16 cellular contexts compared by ENCODE assay signal in the genomic region with DNA sequence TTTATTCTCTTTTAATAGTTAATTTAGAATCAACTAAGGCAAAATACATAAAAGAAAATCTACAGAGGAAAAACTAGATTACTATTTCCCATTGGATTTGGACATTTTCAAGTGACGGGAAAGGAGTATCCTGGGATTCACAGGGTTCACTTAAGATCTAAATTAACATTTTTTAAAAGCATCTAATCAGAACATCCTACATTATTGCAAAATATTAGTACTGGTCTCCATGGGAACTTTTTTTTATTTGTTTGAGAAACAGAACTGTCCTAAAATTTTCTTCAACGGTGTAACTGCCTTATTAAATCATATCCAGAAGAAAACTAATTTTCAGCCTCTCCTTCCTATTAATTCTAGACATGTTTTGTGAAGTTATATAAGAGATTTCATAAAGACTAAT.
DNase-seq lines count a peak whose midpoint lies in the region; ATAC-seq, FAIRE-seq and TF ChIP-seq lines count a peak whose summit lies in the region.
"Had no signal": no experiment of that assay in that cellular context is flagged by ENCODE, and none has a peak within 500 bp of the region (broad histone marks: within the 10 kb centered on the region; RNA-seq: fewer than 3 reads in every experiment).

No MANE protein-coding gene starts in this region.

- ATAC-seq in IMR-90 (ENCODE audit: low read depth): no peak
- no peak for ATAC-seq in pancreas
- ATAC-seq in thoracic aorta (ENCODE audit: insufficient number of reproducible peaks, low FRiP score, low read depth): no peak
- ATAC-seq in naive thymus-derived CD4-positive, alpha-beta T cell: no peak

- TF ChIP-seq RAD21 in IMR-90 (IDR thresholded peaks at IDR 0.05; ENCODE audit: low read length): no peak

- no peak overlapping the region for H3K4ac ChIP-seq in IMR-90 (ENCODE audit: low read depth, low read length)

- POLR2A ChIA-PET in IMR-90 (lab: Charles Lee; ENCODE audit: unreplicated experiment): no interaction called here
- POLR2A ChIA-PET in naive thymus-derived CD4-positive, alpha-beta T cell (lab: Charles Lee): no interaction called here

- CTCF ChIA-PET in IMR-90 (lab: Yijun Ruan, JAX): no interaction called here
- CTCF ChIA-PET in naive thymus-derived CD4-positive, alpha-beta T cell (lab: Charles Lee): no interaction called here

- H3K27ac Mint-ChIP-seq in glutamatergic neuron (ENCODE audit: unreplicated experiment): no peak overlapping the region
- no peak overlapping the region for H3K27ac Mint-ChIP-seq in naive thymus-derived CD4-positive, alpha-beta T cell

- H3K9me3 Mint-ChIP-seq in glutamatergic neuron (ENCODE audit: unreplicated experiment): no peaks in the 10 kb centered on the region
- H3K9me3 Mint-ChIP-seq in naive thymus-derived CD4-positive, alpha-beta T cell: no peaks in the 10 kb centered on the region

- no peak overlapping the region for H3K4me3 Mint-ChIP-seq in glutamatergic neuron (ENCODE audit: unreplicated experiment)
- H3K4me3 Mint-ChIP-seq in naive thymus-derived CD4-positive, alpha-beta T cell: no peak overlapping the region

- peaks cover 37% of the 10 kb centered on the region for H4K20me1 ChIP-seq in IMR-90 (ENCODE audit: insufficient read depth, low read length)

- intact Hi-C loops in IMR-90 (cut with micrococcal nuclease) (no loop called here), esophagus squamous epithelium (cut with DNase I) (no loop called here), pancreas (cut with DNase I) (no loop called here)
- intact Hi-C loops in naive thymus-derived CD4-positive, alpha-beta T cell (cut with micrococcal nuclease): no loop called here

- no peak overlapping the region for H3K18ac ChIP-seq in IMR-90 (ENCODE audit: low read depth, low read length)

- H3K4me3 ChIP-seq in IMR-90 (ENCODE audit: insufficient read depth, low read depth, low read length) (no peak overlapping the region), esophagus squamous epithelium (no peak overlapping the region), pancreas (no peak overlapping the region), thoracic aorta (no peak overlapping the region), HAP-1 (no peak overlapping the region)
- no peak overlapping the region for H3K4me3 ChIP-seq in naive thymus-derived CD4-positive, alpha-beta T cell (ENCODE audit: low read length)

- H3K79me1 ChIP-seq in IMR-90 (ENCODE audit: low read depth in 1 of 2, low read length in 2 of 2): peaks cover 30 to 57% of the 10 kb centered on the region in 2 experiments

- no peak overlapping the region for H2AFZ ChIP-seq in IMR-90 (replicated peaks; ENCODE audit: low read length, poor library complexity)

- no peak overlapping the region for H4K5ac ChIP-seq in IMR-90 (ENCODE audit: low read depth, low read length)

- no peaks in the 10 kb centered on the region for H3K9me3 ChIP-seq in IMR-90 (ENCODE audit: control insufficient read depth, insufficient read depth, low read length)
- H3K9me3 ChIP-seq in esophagus squamous epithelium: no peaks in the 10 kb centered on the region
- no peaks in the 10 kb centered on the region for H3K9me3 ChIP-seq in pancreas
- no peaks in the 10 kb centered on the region for H3K9me3 ChIP-seq in thoracic aorta
- no peaks in the 10 kb centered on the region for H3K9me3 ChIP-seq in naive thymus-derived CD4-positive, alpha-beta T cell (ENCODE audit: control insufficient read depth in 2 of 3, low read length in 3 of 3)
- no peaks in the 10 kb centered on the region for H3K9me3 ChIP-seq in HAP-1

- no peaks in the 10 kb centered on the region for H3K4me1 Mint-ChIP-seq in glutamatergic neuron (ENCODE audit: low read depth, unreplicated experiment)
- peaks cover 0 to 1% (median 0%) of the 10 kb centered on the region in 7 donors for H3K4me1 Mint-ChIP-seq in naive thymus-derived CD4-positive, alpha-beta T cell

- FAIRE-seq in pancreas (lab: Jason Lieb, UNC): peak; percentile 32
- FAIRE-seq: GM18507, H1 had no signal

- H3K27ac ChIP-seq in IMR-90 (ENCODE audit: insufficient read depth, low read length) (no peak overlapping the region), esophagus squamous epithelium (peak overlapping the region in 3 of 4 donors; percentile 70 to 76 (median 76)), pancreas (no peak overlapping the region), thoracic aorta (peak overlapping the region; percentile 70 to 83)
- H3K27ac ChIP-seq in naive thymus-derived CD4-positive, alpha-beta T cell (ENCODE audit: low read depth, low read length): no peak overlapping the region

- H2BK5ac ChIP-seq in IMR-90 (ENCODE audit: low read depth, low read length, poor library complexity, severe bottlenecking): peak overlapping the region; percentile 2

- H2AK5ac ChIP-seq in IMR-90 (ENCODE audit: low read depth, low read length): no peak overlapping the region

- H3K56ac ChIP-seq in IMR-90 (ENCODE audit: extremely low read depth, insufficient read depth, low read length): no peak overlapping the region

- H3K4me1 ChIP-seq in IMR-90 (ENCODE audit: control insufficient read depth, insufficient read depth, low read length) (peaks cover 23% of the 10 kb centered on the region), esophagus squamous epithelium (peaks cover 0 to 86% (median 3%) of the 10 kb centered on the region in 3 donors), pancreas (peaks cover 5 to 34% (median 25%) of the 10 kb centered on the region in 3 donors), thoracic aorta (ENCODE audit: control insufficient read depth in 1 of 2, low read depth in 2 of 2) (peaks cover 63 to 92% of the 10 kb centered on the region in 2 donors), HAP-1 (peaks cover 11% of the 10 kb centered on the region)
- no peaks in the 10 kb centered on the region for H3K4me1 ChIP-seq in naive thymus-derived CD4-positive, alpha-beta T cell (ENCODE audit: control insufficient read depth in 2 of 2, insufficient read depth in 2 of 2, low read length in 2 of 2)

- no peak overlapping the region for H2AK9ac ChIP-seq in IMR-90 (replicated peaks; ENCODE audit: low read depth, low read length, poor library complexity)

- no peak overlapping the region for H3K23ac ChIP-seq in IMR-90 (ENCODE audit: low read depth, low read length)

- no peaks in the 10 kb centered on the region for H3K27me3 ChIP-seq in IMR-90 (ENCODE audit: control insufficient read depth, insufficient read depth, low read length)
- no peaks in the 10 kb centered on the region for H3K27me3 ChIP-seq in esophagus squamous epithelium
- H3K27me3 ChIP-seq in pancreas: no peaks in the 10 kb centered on the region
- no peaks in the 10 kb centered on the region for H3K27me3 ChIP-seq in thoracic aorta (replicated peaks; ENCODE audit: insufficient read depth)
- H3K27me3 ChIP-seq in naive thymus-derived CD4-positive, alpha-beta T cell (ENCODE audit: control insufficient read depth in 2 of 2, insufficient read depth in 2 of 2, low read length in 2 of 2): no peaks in the 10 kb centered on the region
- no peaks in the 10 kb centered on the region for H3K27me3 ChIP-seq in HAP-1 (ENCODE audit: low read depth)

- H3K9me1 ChIP-seq in IMR-90 (ENCODE audit: insufficient read depth, low read length): peaks cover 21% of the 10 kb centered on the region

- no peaks in the 10 kb centered on the region for H3K27me3 Mint-ChIP-seq in glutamatergic neuron (ENCODE audit: unreplicated experiment)
- no peaks in the 10 kb centered on the region for H3K27me3 Mint-ChIP-seq in naive thymus-derived CD4-positive, alpha-beta T cell

- no peak for DNase-seq in IMR-90
- no peak for DNase-seq in esophagus squamous epithelium (lab: John Stamatoyannopoulos, UW)
- no peak for DNase-seq in pancreas
- no peak for DNase-seq in thoracic aorta (ENCODE audit: low spot score)
- DNase-seq in inferior parietal cortex (ENCODE audit: extremely low spot score): no peak
- no peak for DNase-seq in glutamatergic neuron
- DNase-seq in naive thymus-derived CD4-positive, alpha-beta T cell: no peak
- no peak for DNase-seq in HAP-1 (ENCODE audit: low spot score in 2 of 2)
- DNase-seq: activated CD4-positive, alpha-beta T cell treated with anti-CD3 and anti-CD28 coated beads, Interleukin-2, amount 50 U/mL, for 4 hours; caudate nucleus; DND-41; NCI-H1436; NCI-H526 treated with DMSO at 0.1 percent for 48 hours; stimulated activated CD8-positive, alpha-beta memory T cell treated with anti-CD3 and anti-CD28 coated beads, Interleukin-4, amount 100 ng/mL, for 48 hours had no signal

- H3K4me2 ChIP-seq in IMR-90 (ENCODE audit: low read depth, low read length): no peak overlapping the region

- in situ Hi-C loops in IMR-90 (cut with MboI; ENCODE audit: low sequenced_read_pairs): no loop called here
- in situ Hi-C loops in HAP-1 (cut with MboI; ENCODE audit: low sequenced_read_pairs): loop anchor here (25.0 kb wide), 1 partner anchor 132 kb away; the partner anchor contains the start of gene SYNPO2

- H3K36me3 Mint-ChIP-seq in glutamatergic neuron (ENCODE audit: unreplicated experiment): no peaks in the 10 kb centered on the region
- peaks cover 13 to 41% (median 35%) of the 10 kb centered on the region in 5 donors for H3K36me3 Mint-ChIP-seq in naive thymus-derived CD4-positive, alpha-beta T cell

- dilution Hi-C loops in IMR-90 (cut with HindIII; ENCODE audit: low sequenced_read_pairs, unreplicated experiment): no loop called here

- H4K91ac ChIP-seq in IMR-90 (ENCODE audit: insufficient read depth, low read depth, low read length): no peak overlapping the region

- WGBS in IMR-90 (ENCODE audit: extremely low coverage in 2 of 2, insufficient read length in 1 of 2), 2 experiments: no CpG with 5 or more reads among the region's 2 CpGs
- WGBS in esophagus squamous epithelium, 2 donors: 57 to 59% methylated on average over 2 of the region's 2 CpGs
- 71 to 78% methylated on average over 2 of the region's 2 CpGs for whole genome bisulfite sequencing in pancreas, 2 donors

- no peak overlapping the region for H2BK20ac ChIP-seq in IMR-90 (ENCODE audit: low read depth, low read length)

- H3K36me3 ChIP-seq in IMR-90 (ENCODE audit: control insufficient read depth, insufficient read depth, low read length) (peaks cover 31% of the 10 kb centered on the region), esophagus squamous epithelium (peaks cover 0 to 29% (median 0%) of the 10 kb centered on the region in 3 donors), pancreas (peaks cover 0 to 22% (median 10%) of the 10 kb centered on the region in 3 donors), thoracic aorta (peaks cover 11% of the 10 kb centered on the region), HAP-1 (replicated peaks) (peaks cover 9% of the 10 kb centered on the region; the same call in 1 of the 2 replicates)
- H3K36me3 ChIP-seq in naive thymus-derived CD4-positive, alpha-beta T cell (ENCODE audit: control insufficient read depth in 2 of 3, insufficient read depth in 3 of 3, low read length in 3 of 3): peaks cover 0 to 23% (median 21%) of the 10 kb centered on the region in 3 experiments

- H3K14ac ChIP-seq in IMR-90 (replicated peaks; ENCODE audit: low read depth, low read length): no peak overlapping the region

- no peak overlapping the region for H2BK120ac ChIP-seq in IMR-90 (ENCODE audit: low read depth, low read length)

- no TSS peak for BruUV-seq in IMR-90 (replicated peaks; lab: Mats Ljungman, UMichigan)

- H3K9ac ChIP-seq in IMR-90 (ENCODE audit: low read depth, low read length): no peak overlapping the region

- no peak overlapping the region for H2BK15ac ChIP-seq in IMR-90 (ENCODE audit: low read depth, low read length)

- TF ChIP-seq POLR2A in IMR-90 (IDR thresholded peaks at IDR 0.05; ENCODE audit: low read depth, low read length): no peak
- no peak for TF ChIP-seq POLR2A in esophagus squamous epithelium (IDR thresholded peaks at IDR 0.05)

- H4K8ac ChIP-seq in IMR-90 (ENCODE audit: low read depth in 2 of 2, low read length in 2 of 2): no peak overlapping the region

- TF ChIP-seq CTCF in IMR-90 (conservative IDR thresholded peaks at IDR 0.05; ENCODE audit: low read depth, low read length) (no peak), esophagus squamous epithelium (IDR thresholded peaks at IDR 0.05) (no peak), pancreas (IDR thresholded peaks at IDR 0.05) (no peak), thoracic aorta (IDR thresholded peaks at IDR 0.05) (no peak), glutamatergic neuron (IDR thresholded peaks at IDR 0.05; ENCODE audit: partially characterized antibody, unreplicated experiment) (no peak)

Comparison
In these comparisons a context has a peak if more than half of its experiments do, and no peak if none do; other contexts are left out.
1. H3K27ac ChIP-seq: peak in esophagus squamous epithelium (3 of 4) and thoracic aorta (2 of 2); none in IMR-90 (single experiment), pancreas (0 of 4) and naive thymus-derived CD4-positive, alpha-beta T cell (single experiment).